ENCODE assay signal across 7 cellular contexts in genomic region chr7:17176633-17177032, GRCh38.
"Had no signal": no experiment of that assay in that cellular context is flagged by ENCODE, and none has a peak within 500 bp of the region (broad histone marks: within the 10 kb centered on the region; RNA-seq: fewer than 3 reads in every experiment).

No MANE protein-coding gene starts in this region.

- H3K9ac ChIP-seq: GM23248, KMS-11 had no signal

- H2AFZ ChIP-seq: GM23248 had no signal

- FAIRE-seq: HTR-8/SVneo had no signal

- H3K4me3 ChIP-seq: GM23248 had no signal

- H3K4me2 ChIP-seq: KMS-11 had no signal

- H3K27ac ChIP-seq: GM23248, KMS-11 had no signal

- DNase-seq: GOT3, H7, HCEC 1CT, KBM-7 had no signal
